8 cellular contexts compared by ENCODE assay signal in genomic region chr15:46312133-46312740, GRCh38.
DNase-seq lines count a peak whose midpoint lies in the region; ATAC-seq, FAIRE-seq and TF ChIP-seq lines count a peak whose summit lies in the region.

No MANE protein-coding gene starts in this region.

- no peak overlapping the region for H3K27ac Mint-ChIP-seq in Caco-2 (ENCODE audit: unreplicated experiment)
- no peak overlapping the region for H3K27ac Mint-ChIP-seq in activated CD4-positive, alpha-beta memory T cell treated with anti-CD3 and anti-CD28 coated beads for 36 hours

- H3K27me3 ChIP-seq in Caco-2 (replicated peaks; ENCODE audit: control insufficient read depth, insufficient read depth, low read length) (no peaks in the 10 kb centered on the region), endothelial cell of umbilical vein (ENCODE audit: control insufficient read depth in 2 of 2, insufficient read depth in 2 of 2, low read length in 2 of 2) (peaks cover 0 to 3% of the 10 kb centered on the region in 2 experiments)

- CTCF ChIA-PET in Caco-2 (lab: Charles Lee) (interaction anchor here (1.0 kb wide), 2 partner anchors 191 to 324 kb away, joined by 4 to 5 read pairs; no protein-coding TSS in a partner anchor), endothelial cell of umbilical vein (lab: Charles Lee) (interaction anchor here (0.5 to 3.7 kb wide), 21 partner anchors 9 to 1973 kb away, joined by 3 to 48 read pairs (median 5); no protein-coding TSS in a partner anchor)
- CTCF ChIA-PET in activated CD4-positive, alpha-beta memory T cell treated with anti-CD3 and anti-CD28 coated beads for 36 hours (lab: Charles Lee) = interaction anchor here (0.7 to 2.1 kb wide), 7 partner anchors 8 to 1677 kb away, joined by 3 to 8 read pairs (median 6); no protein-coding TSS in a partner anchor

- H3K36me3 ChIP-seq in Caco-2 (ENCODE audit: control insufficient read depth, insufficient read depth, low read length) (no peaks in the 10 kb centered on the region), endothelial cell of umbilical vein (ENCODE audit: control insufficient read depth in 2 of 2, extremely low read depth in 1 of 2, insufficient read depth in 2 of 2, low read length in 2 of 2) (no peaks in the 10 kb centered on the region), mucosa of descending colon (ENCODE audit: low read depth) (no peaks in the 10 kb centered on the region)

- DNase-seq in Caco-2 (peak; percentile 66 to 77), NCI-H748 treated with DMSO at 0.1 percent for 48 hours (lab: John Stamatoyannopoulos, UW) (peak; percentile 35), endothelial cell of umbilical vein (ENCODE audit: low read depth, low spot score) (peak; percentile 71), mucosa of descending colon (peak in 2 of 3 donors; percentile 77 to 89)
- DNase-seq in activated CD4-positive, alpha-beta memory T cell treated with anti-CD3 and anti-CD28 coated beads for 36 hours = peak; percentile 69
- peak; percentile 24 for DNase-seq in stimulated activated naive CD4-positive, alpha-beta T cell treated with Interleukin-2 at 50 U/mL for 16 hours (lab: John Stamatoyannopoulos, UW)

- TF ChIP-seq CTCF in Caco-2 (IDR thresholded peaks at IDR 0.05; ENCODE audit: insufficient read depth in 1 of 2, low read depth in 1 of 2, low read length in 1 of 2, severe bottlenecking in 1 of 2, unreplicated experiment in 1 of 2) = peak; percentile 81 to 83
- peak; percentile 82 to 86 for TF ChIP-seq CTCF in endothelial cell of umbilical vein (IDR thresholded peaks at IDR 0.05; ENCODE audit: extremely low read depth in 1 of 2, insufficient read depth in 1 of 2, low read depth in 1 of 2, low read length in 2 of 2)
- peak; percentile 71 for TF ChIP-seq CTCF in mucosa of descending colon (IDR thresholded peaks at IDR 0.05)

- H3K27me3 Mint-ChIP-seq in Caco-2 (ENCODE audit: insufficient read depth, unreplicated experiment) = no peaks in the 10 kb centered on the region
- H3K27me3 Mint-ChIP-seq in activated CD4-positive, alpha-beta memory T cell treated with anti-CD3 and anti-CD28 coated beads for 36 hours = peaks cover 2% of the 10 kb centered on the region

- FAIRE-seq in endothelial cell of umbilical vein (lab: Jason Lieb, UNC) = peak; percentile 81

- no peaks in the 10 kb centered on the region for H3K4me1 ChIP-seq in Caco-2
- no peaks in the 10 kb centered on the region for H3K4me1 ChIP-seq in endothelial cell of umbilical vein (ENCODE audit: control insufficient read depth, extremely low read depth, insufficient read depth, low read length)
- no peaks in the 10 kb centered on the region for H3K4me1 ChIP-seq in mucosa of descending colon (ENCODE audit: low read depth)

- no peak overlapping the region for H3K4me3 Mint-ChIP-seq in Caco-2 (ENCODE audit: unreplicated experiment)
- no peak overlapping the region for H3K4me3 Mint-ChIP-seq in activated CD4-positive, alpha-beta memory T cell treated with anti-CD3 and anti-CD28 coated beads for 36 hours

- H3K27ac ChIP-seq in endothelial cell of umbilical vein (ENCODE audit: insufficient read depth, low read depth, low read length) = no peak overlapping the region

- intact Hi-C loops in Caco-2 (cut with micrococcal nuclease; ENCODE audit: unreplicated experiment) = loop anchor here (1.0 to 10.0 kb wide), 3 partner anchors 190 to 715 kb away; no protein-coding TSS in a partner anchor
- intact Hi-C loops in activated CD4-positive, alpha-beta memory T cell treated with anti-CD3 and anti-CD28 coated beads for 36 hours (cut with micrococcal nuclease) = loop anchor here (10.0 kb wide), 1 partner anchor 1673 kb away; no protein-coding TSS in a partner anchor
- intact Hi-C loops in endothelial cell of umbilical vein (cut with micrococcal nuclease) = loop anchor here (1.0 to 5.0 kb wide), 8 partner anchors 219 to 1975 kb away; no protein-coding TSS in a partner anchor
- intact Hi-C loops in mucosa of descending colon (cut with DNase I, micrococcal nuclease) = no loop called here

- H2AFZ ChIP-seq in endothelial cell of umbilical vein (ENCODE audit: low read depth, low read length) = no peak overlapping the region

- no peaks in the 10 kb centered on the region for H3K4me1 Mint-ChIP-seq in Caco-2 (ENCODE audit: low read depth, unreplicated experiment)
- no peaks in the 10 kb centered on the region for H3K4me1 Mint-ChIP-seq in activated CD4-positive, alpha-beta memory T cell treated with anti-CD3 and anti-CD28 coated beads for 36 hours (ENCODE audit: low read depth)

- no peaks in the 10 kb centered on the region for H3K79me2 ChIP-seq in endothelial cell of umbilical vein (ENCODE audit: control insufficient read depth, insufficient read depth, low read length)

- no peak overlapping the region for H3K9ac ChIP-seq in endothelial cell of umbilical vein (replicated peaks; ENCODE audit: extremely low read depth, insufficient read depth, low read length)

- BruUV-seq in Caco-2 (replicated peaks; lab: Mats Ljungman, UMichigan) = no TSS peak
- BruUV-seq in endothelial cell of umbilical vein (replicated peaks; lab: Mats Ljungman, UMichigan) = no TSS peak

- no peaks in the 10 kb centered on the region for H3K9me3 Mint-ChIP-seq in Caco-2 (ENCODE audit: unreplicated experiment)
- H3K9me3 Mint-ChIP-seq in activated CD4-positive, alpha-beta memory T cell treated with anti-CD3 and anti-CD28 coated beads for 36 hours = no peaks in the 10 kb centered on the region

- H3K9me1 ChIP-seq in endothelial cell of umbilical vein (replicated peaks; ENCODE audit: control insufficient read depth, extremely low read depth, insufficient read depth, low read length) = no peaks in the 10 kb centered on the region

- H4K20me1 ChIP-seq in endothelial cell of umbilical vein (replicated peaks; ENCODE audit: control insufficient read depth, extremely low read depth, insufficient read depth, low read length) = no peaks in the 10 kb centered on the region

- H3K4me2 ChIP-seq in endothelial cell of umbilical vein (ENCODE audit: insufficient read depth, low read length) = no peak overlapping the region

- no peak for TF ChIP-seq POLR2A in endothelial cell of umbilical vein (IDR thresholded peaks at IDR 0.05; ENCODE audit: low read depth, low read length)

- H3K36me3 Mint-ChIP-seq in Caco-2 (ENCODE audit: insufficient read depth, unreplicated experiment) = no peaks in the 10 kb centered on the region
- no peaks in the 10 kb centered on the region for H3K36me3 Mint-ChIP-seq in activated CD4-positive, alpha-beta memory T cell treated with anti-CD3 and anti-CD28 coated beads for 36 hours

- dilution Hi-C loops in endothelial cell of umbilical vein (cut with MboI; ENCODE audit: extremely low pct_ligation_motif_present, low sequenced_read_pairs) = no loop called here

- no peak overlapping the region for H3K4me3 ChIP-seq in Caco-2 (ENCODE audit: low read depth, low read length)
- no peak overlapping the region for H3K4me3 ChIP-seq in endothelial cell of umbilical vein (replicated peaks in 1 of 3; ENCODE audit: insufficient read depth in 1 of 3, low read depth in 1 of 3, low read length in 3 of 3)
- no peak overlapping the region for H3K4me3 ChIP-seq in mucosa of descending colon

- POLR2A ChIA-PET in Caco-2 (lab: Charles Lee) (no interaction called here), endothelial cell of umbilical vein (lab: Charles Lee) (no interaction called here)
- POLR2A ChIA-PET in activated CD4-positive, alpha-beta memory T cell treated with anti-CD3 and anti-CD28 coated beads for 36 hours (lab: Charles Lee) = no interaction called here

- ATAC-seq in GM19452 (IDR thresholded peaks at IDR 0.05; ENCODE audit: unreplicated experiment) (peak; percentile 90), HG03521 (IDR thresholded peaks at IDR 0.05; ENCODE audit: unreplicated experiment) (peak; percentile 92), mucosa of descending colon (peak; percentile 95)

- H3K9me3 ChIP-seq in Caco-2 (no peaks in the 10 kb centered on the region), endothelial cell of umbilical vein (replicated peaks; ENCODE audit: control insufficient read depth, insufficient read depth, low read length) (no peaks in the 10 kb centered on the region), mucosa of descending colon (no peaks in the 10 kb centered on the region)

TF ChIP-seq in endothelial cell of umbilical vein, 7 proteins besides CTCF, POLR2A, EP300 and RAD21:
- TF ChIP-seq JUN (IDR thresholded peaks at IDR 0.05; ENCODE audit: borderline replicate concordance, insufficient read depth, insufficient read length, low read depth) (no peak), MYC (IDR thresholded peaks at IDR 0.05; ENCODE audit: low read depth, low read length) (no peak), FOS (IDR thresholded peaks at IDR 0.05; ENCODE audit: borderline replicate concordance, insufficient read depth, low read length) (no peak), POLR2AphosphoS5 (IDR thresholded peaks at IDR 0.05; ENCODE audit: insufficient read depth, low read depth, low read length) (no peak), EZH2 (IDR thresholded peaks at IDR 0.05; ENCODE audit: borderline replicate concordance, low read depth, low read length, severe bottlenecking) (no peak), GATA2 (IDR thresholded peaks at IDR 0.05; ENCODE audit: insufficient read depth, insufficient read length, low read depth, low read length) (no peak)
- TF ChIP-seq, protein P1, sequence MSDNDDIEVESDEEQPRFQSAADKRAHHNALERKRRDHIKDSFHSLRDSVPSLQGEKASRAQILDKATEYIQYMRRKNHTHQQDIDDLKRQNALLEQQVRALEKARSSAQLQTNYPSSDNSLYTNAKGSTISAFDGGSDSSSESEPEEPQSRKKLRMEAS (IDR thresholded peaks at IDR 0.05; ENCODE audit: insufficient read depth, insufficient read length) = no peak

Comparison
In these comparisons a context has a peak if more than half of its experiments do, and no peak if none do; other contexts are left out.
1. DNase-seq: peak in every context shown above with its lines; median percentile 83 in mucosa of descending colon; 72 in Caco-2; 71 in endothelial cell of umbilical vein; 69 in activated CD4-positive, alpha-beta memory T cell treated with anti-CD3 and anti-CD28 coated beads for 36 hours; 35 in NCI-H748 treated with DMSO at 0.1 percent for 48 hours; 24 in stimulated activated naive CD4-positive, alpha-beta T cell treated with Interleukin-2 at 50 U/mL for 16 hours.
2. intact Hi-C loops: an anchor here in Caco-2 (1.0 to 10.0 kb wide), activated CD4-positive, alpha-beta memory T cell treated with anti-CD3 and anti-CD28 coated beads for 36 hours (10.0 kb wide) and endothelial cell of umbilical vein (1.0 to 5.0 kb wide); none called in mucosa of descending colon.